In the genomic region with DNA sequence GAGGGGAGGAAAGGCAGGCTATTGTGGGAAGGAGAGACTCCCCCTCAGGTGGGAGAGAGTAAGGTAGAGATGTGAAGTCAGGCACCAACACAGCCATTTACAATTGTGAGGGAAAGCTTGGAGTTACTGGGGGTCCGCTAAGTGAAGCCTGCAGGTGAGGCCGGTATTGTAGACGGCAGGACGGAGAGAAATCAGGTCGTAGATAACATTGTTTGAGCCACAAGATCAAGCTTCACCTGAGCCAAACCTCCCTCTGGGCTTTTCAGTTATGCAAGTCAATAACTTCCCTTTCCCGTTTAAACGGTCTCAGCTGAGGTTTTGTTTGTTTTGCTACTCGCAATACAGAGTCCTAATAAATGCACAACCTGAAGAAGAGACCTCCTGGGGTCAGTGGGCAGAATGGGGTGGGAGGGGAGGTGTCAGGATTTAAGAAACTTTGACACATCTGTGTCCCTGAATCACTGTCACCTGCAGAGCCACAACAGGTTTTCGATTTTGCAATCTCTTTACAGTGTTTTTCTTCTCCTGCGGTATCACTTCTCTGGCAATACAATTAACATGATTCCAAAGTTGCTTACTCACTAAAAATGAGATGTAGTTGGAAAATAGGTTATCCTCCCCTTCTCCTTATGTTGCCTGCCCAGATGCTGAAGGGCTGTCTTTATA, we compare ENCODE assay signal across 1 cellular context.
TF ChIP-seq lines count a peak whose summit lies in the region.

No MANE protein-coding gene starts in this region.

TF ChIP-seq in GM23338, 12 proteins besides CTCF, POLR2A, EP300 and RAD21 (continued from another document):
- TF ChIP-seq, protein P1, sequence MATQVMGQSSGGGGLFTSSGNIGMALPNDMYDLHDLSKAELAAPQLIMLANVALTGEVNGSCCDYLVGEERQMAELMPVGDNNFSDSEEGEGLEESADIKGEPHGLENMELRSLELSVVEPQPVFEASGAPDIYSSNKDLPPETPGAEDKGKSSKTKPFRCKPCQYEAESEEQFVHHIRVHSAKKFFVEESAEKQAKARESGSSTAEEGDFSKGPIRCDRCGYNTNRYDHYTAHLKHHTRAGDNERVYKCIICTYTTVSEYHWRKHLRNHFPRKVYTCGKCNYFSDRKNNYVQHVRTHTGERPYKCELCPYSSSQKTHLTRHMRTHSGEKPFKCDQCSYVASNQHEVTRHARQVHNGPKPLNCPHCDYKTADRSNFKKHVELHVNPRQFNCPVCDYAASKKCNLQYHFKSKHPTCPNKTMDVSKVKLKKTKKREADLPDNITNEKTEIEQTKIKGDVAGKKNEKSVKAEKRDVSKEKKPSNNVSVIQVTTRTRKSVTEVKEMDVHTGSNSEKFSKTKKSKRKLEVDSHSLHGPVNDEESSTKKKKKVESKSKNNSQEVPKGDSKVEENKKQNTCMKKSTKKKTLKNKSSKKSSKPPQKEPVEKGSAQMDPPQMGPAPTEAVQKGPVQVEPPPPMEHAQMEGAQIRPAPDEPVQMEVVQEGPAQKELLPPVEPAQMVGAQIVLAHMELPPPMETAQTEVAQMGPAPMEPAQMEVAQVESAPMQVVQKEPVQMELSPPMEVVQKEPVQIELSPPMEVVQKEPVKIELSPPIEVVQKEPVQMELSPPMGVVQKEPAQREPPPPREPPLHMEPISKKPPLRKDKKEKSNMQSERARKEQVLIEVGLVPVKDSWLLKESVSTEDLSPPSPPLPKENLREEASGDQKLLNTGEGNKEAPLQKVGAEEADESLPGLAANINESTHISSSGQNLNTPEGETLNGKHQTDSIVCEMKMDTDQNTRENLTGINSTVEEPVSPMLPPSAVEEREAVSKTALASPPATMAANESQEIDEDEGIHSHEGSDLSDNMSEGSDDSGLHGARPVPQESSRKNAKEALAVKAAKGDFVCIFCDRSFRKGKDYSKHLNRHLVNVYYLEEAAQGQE (IDR thresholded peaks at IDR 0.05; ENCODE audit: unreplicated experiment), result no peak
- TF ChIP-seq ETS1 (IDR thresholded peaks at IDR 0.05), result no peak
- no peak for TF ChIP-seq EZH2phosphoT487 (IDR thresholded peaks at IDR 0.05; ENCODE audit: unreplicated experiment)
- TF ChIP-seq NANOG (IDR thresholded peaks at IDR 0.05; ENCODE audit: borderline replicate concordance), result no peak
- TF ChIP-seq, protein P2, sequence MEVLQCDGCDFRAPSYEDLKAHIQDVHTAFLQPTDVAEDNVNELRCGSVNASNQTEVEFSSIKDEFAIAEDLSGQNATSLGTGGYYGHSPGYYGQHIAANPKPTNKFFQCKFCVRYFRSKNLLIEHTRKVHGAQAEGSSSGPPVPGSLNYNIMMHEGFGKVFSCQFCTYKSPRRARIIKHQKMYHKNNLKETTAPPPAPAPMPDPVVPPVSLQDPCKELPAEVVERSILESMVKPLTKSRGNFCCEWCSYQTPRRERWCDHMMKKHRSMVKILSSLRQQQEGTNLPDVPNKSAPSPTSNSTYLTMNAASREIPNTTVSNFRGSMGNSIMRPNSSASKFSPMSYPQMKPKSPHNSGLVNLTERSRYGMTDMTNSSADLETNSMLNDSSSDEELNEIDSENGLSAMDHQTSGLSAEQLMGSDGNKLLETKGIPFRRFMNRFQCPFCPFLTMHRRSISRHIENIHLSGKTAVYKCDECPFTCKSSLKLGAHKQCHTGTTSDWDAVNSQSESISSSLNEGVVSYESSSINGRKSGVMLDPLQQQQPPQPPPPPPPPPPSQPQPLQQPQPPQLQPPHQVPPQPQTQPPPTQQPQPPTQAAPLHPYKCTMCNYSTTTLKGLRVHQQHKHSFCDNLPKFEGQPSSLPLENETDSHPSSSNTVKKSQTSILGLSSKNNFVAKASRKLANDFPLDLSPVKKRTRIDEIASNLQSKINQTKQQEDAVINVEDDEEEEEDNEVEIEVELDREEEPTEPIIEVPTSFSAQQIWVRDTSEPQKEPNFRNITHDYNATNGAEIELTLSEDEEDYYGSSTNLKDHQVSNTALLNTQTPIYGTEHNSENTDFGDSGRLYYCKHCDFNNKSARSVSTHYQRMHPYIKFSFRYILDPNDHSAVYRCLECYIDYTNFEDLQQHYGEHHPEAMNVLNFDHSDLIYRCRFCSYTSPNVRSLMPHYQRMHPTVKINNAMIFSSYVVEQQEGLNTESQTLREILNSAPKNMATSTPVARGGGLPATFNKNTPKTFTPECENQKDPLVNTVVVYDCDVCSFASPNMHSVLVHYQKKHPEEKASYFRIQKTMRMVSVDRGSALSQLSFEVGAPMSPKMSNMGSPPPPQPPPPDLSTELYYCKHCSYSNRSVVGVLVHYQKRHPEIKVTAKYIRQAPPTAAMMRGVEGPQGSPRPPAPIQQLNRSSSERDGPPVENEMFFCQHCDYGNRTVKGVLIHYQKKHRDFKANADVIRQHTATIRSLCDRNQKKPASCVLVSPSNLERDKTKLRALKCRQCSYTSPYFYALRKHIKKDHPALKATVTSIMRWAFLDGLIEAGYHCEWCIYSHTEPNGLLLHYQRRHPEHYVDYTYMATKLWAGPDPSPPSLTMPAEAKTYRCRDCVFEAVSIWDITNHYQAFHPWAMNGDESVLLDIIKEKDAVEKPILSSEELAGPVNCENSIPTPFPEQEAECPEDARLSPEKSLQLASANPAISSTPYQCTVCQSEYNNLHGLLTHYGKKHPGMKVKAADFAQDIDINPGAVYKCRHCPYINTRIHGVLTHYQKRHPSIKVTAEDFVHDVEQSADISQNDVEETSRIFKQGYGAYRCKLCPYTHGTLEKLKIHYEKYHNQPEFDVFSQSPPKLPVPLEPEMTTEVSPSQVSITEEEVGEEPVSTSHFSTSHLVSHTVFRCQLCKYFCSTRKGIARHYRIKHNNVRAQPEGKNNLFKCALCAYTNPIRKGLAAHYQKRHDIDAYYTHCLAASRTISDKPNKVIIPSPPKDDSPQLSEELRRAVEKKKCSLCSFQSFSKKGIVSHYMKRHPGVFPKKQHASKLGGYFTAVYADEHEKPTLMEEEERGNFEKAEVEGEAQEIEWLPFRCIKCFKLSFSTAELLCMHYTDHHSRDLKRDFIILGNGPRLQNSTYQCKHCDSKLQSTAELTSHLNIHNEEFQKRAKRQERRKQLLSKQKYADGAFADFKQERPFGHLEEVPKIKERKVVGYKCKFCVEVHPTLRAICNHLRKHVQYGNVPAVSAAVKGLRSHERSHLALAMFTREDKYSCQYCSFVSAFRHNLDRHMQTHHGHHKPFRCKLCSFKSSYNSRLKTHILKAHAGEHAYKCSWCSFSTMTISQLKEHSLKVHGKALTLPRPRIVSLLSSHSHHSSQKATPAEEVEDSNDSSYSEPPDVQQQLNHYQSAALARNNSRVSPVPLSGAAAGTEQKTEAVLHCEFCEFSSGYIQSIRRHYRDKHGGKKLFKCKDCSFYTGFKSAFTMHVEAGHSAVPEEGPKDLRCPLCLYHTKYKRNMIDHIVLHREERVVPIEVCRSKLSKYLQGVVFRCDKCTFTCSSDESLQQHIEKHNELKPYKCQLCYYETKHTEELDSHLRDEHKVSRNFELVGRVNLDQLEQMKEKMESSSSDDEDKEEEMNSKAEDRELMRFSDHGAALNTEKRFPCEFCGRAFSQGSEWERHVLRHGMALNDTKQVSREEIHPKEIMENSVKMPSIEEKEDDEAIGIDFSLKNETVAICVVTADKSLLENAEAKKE (CRISPR knock-in tag; IDR thresholded peaks at IDR 0.05), result no peak
- no peak for TF ChIP-seq ZNF331 (CRISPR knock-in tag; IDR thresholded peaks at IDR 0.05; ENCODE audit: low read depth)
- no peak for TF ChIP-seq STAT1 (IDR thresholded peaks at IDR 0.05; ENCODE audit: unreplicated experiment)
- no peak for TF ChIP-seq ZNF114 (CRISPR knock-in tag; IDR thresholded peaks at IDR 0.05)
